15 cellular contexts compared by ENCODE assay signal in genomic region chr2:160534249-160534648, GRCh38. TPM values are rescaled to one million over a fixed set of nuclear protein-coding genes. Genes with fewer than 3 reads are reported as not detected.
DNase-seq lines count a peak whose midpoint lies in the region; ATAC-seq, FAIRE-seq and TF ChIP-seq lines count a peak whose summit lies in the region.
"Had no signal": no experiment of that assay in that cellular context is flagged by ENCODE, and none has a peak within 500 bp of the region (broad histone marks: within the 10 kb centered on the region; RNA-seq: fewer than 3 reads in every experiment).

No MANE protein-coding gene starts in this region.

- no peak for TF ChIP-seq CTCF in HepG2 (CRISPR knock-in tag; IDR thresholded peaks at IDR 0.05)
- TF ChIP-seq CTCF in right lobe of liver (IDR thresholded peaks at IDR 0.05) = no peak
- no peak for TF ChIP-seq CTCF in fibroblast of mammary gland (conservative IDR thresholded peaks at IDR 0.05; ENCODE audit: control insufficient read depth, insufficient read depth, low read depth, low read length)

- BruUV-seq in HepG2 (replicated peaks; lab: Mats Ljungman, UMichigan) = no TSS peak

- TF ChIP-seq POLR2A in HepG2 (IDR thresholded peaks at IDR 0.05; ENCODE audit: insufficient read depth in 1 of 2, low read depth in 2 of 2, low read length in 2 of 2) (no peak), right lobe of liver (IDR thresholded peaks at IDR 0.05) (no peak)

- no peak overlapping the region for H3K14ac ChIP-seq in trophoblast cell (ENCODE audit: low read length)

- H3K9me3 ChIP-seq in HepG2 (ENCODE audit: low read length) = no peaks in the 10 kb centered on the region
- H3K9me3 ChIP-seq in right lobe of liver = no peaks in the 10 kb centered on the region
- H3K9me3 ChIP-seq in trophoblast cell (ENCODE audit: insufficient read depth, low read depth, low read length) = no peaks in the 10 kb centered on the region
- H3K9me3 ChIP-seq: BLaER1 treated with 17β-estradiol and CSF1 and Interleukin-3, amounts not matched to agents 10 nM and 100 nM; HAP-1 had no signal

- H3K9ac ChIP-seq in HepG2 (ENCODE audit: insufficient read depth, low read depth, low read length) = no peak overlapping the region
- no peak overlapping the region for H3K9ac ChIP-seq in trophoblast cell (ENCODE audit: low read length)
- H3K9ac ChIP-seq: BLaER1 treated with 17β-estradiol and CSF1 and Interleukin-3, amounts not matched to agents 10 nM and 100 nM had no signal

- POLR2A ChIA-PET in HepG2 (lab: Yijun Ruan, JAX) = no interaction called here

- no peak overlapping the region for H3K4me2 ChIP-seq in HepG2 (ENCODE audit: low read depth, low read length)
- no peak overlapping the region for H3K4me2 ChIP-seq in trophoblast cell (ENCODE audit: low read length)
- H3K4me2 ChIP-seq: BLaER1 treated with 17β-estradiol and CSF1 and Interleukin-3, amounts not matched to agents 10 nM and 100 nM had no signal

- no peak overlapping the region for H2BK5ac ChIP-seq in trophoblast cell (ENCODE audit: low read depth, low read length, poor library complexity)

- peak overlapping the region; percentile 56 for H2BK120ac ChIP-seq in trophoblast cell (ENCODE audit: insufficient read depth, low read length, poor library complexity)

- TF ChIP-seq RAD21 in HepG2 (CRISPR knock-in tag; IDR thresholded peaks at IDR 0.05) = no peak

- peak overlapping the region; percentile 37 for H2BK12ac ChIP-seq in trophoblast cell (ENCODE audit: low read length)

- H3K4me3 ChIP-seq in HepG2 (replicated peaks in 1 of 3; ENCODE audit: insufficient read depth in 1 of 3, low read depth in 2 of 3, low read length in 3 of 3) (no peak overlapping the region), right lobe of liver (no peak overlapping the region), fibroblast of mammary gland (ENCODE audit: control insufficient read depth, low read depth, low read length) (no peak overlapping the region), trophoblast cell (ENCODE audit: low read depth, low read length) (no peak overlapping the region)
- H3K4me3 ChIP-seq: BLaER1 treated with 17β-estradiol and CSF1 and Interleukin-3, amounts not matched to agents 10 nM and 100 nM; GM12878; HAP-1 had no signal

- no peak overlapping the region for H4K12ac ChIP-seq in trophoblast cell (ENCODE audit: low read depth, low read length)

- in situ Hi-C loops in HepG2 (cut with HindIII; ENCODE audit: extremely low pct_ligation_motif_present, low pct_unique_long_range_greater_than_20kb) = no loop called here

- no peak overlapping the region for H2AK5ac ChIP-seq in trophoblast cell (ENCODE audit: low read length)

- no peak for TF ChIP-seq EP300 in HepG2 (IDR thresholded peaks at IDR 0.05; ENCODE audit: low read depth in 2 of 2, low read length in 2 of 2)
- no peak for TF ChIP-seq EP300 in HepG2 (CRISPR knock-in tag; IDR thresholded peaks at IDR 0.05; ENCODE audit: borderline replicate concordance)

- no peak overlapping the region for H3K4ac ChIP-seq in trophoblast cell (ENCODE audit: low read depth, low read length)

- CTCF ChIA-PET in HepG2 (lab: Yijun Ruan, JAX; ENCODE audit: low intra/inter-chr PET ratio, low total read pairs) = no interaction called here

- 0 out of 2 replicates have a peak, but pooled peaks cover 4% of the 10 kb centered on the region for H3K4me1 ChIP-seq in HepG2 (ENCODE audit: insufficient read depth, low read length)
- no peaks in the 10 kb centered on the region for H3K4me1 ChIP-seq in right lobe of liver
- peaks cover 5 to 6% of the 10 kb centered on the region in 2 experiments for H3K4me1 ChIP-seq in trophoblast cell (ENCODE audit: control insufficient read depth in 1 of 2, insufficient read depth in 2 of 2, low read length in 2 of 2)
- H3K4me1 ChIP-seq: HAP-1 had no signal

- DNase-seq in HepG2 (ENCODE audit: low spot score) (no peak), right lobe of liver (no peak), fibroblast of mammary gland (ENCODE audit: low read depth) (peak; percentile 29), trophoblast cell (peak in 1 of 2 donors; percentile 34), NCI-H524 treated with DMSO at 0.1 percent for 48 hours (lab: John Stamatoyannopoulos, UW) (no peak)
- DNase-seq in stimulated activated CD4-positive, alpha-beta T cell treated with anti-CD3 and anti-CD28 coated beads, Interleukin-2, amount 100 ng/mL, for 24 hours = no peak
- DNase-seq: ACHN; CD4-positive, CD25-positive, alpha-beta regulatory T cell; DMS79 had no signal

- intact Hi-C loops in HepG2 (cut with micrococcal nuclease; ENCODE audit: unreplicated experiment) (no loop called here), right lobe of liver (cut with DNase I) (no loop called here)

- FAIRE-seq in HepG2 (lab: Jason Lieb, UNC) = no peak
- FAIRE-seq: GM12878, H1, HTR-8/SVneo had no signal

- H3K36me3 ChIP-seq in HepG2 (replicated peaks in 1 of 2; ENCODE audit: control insufficient read depth in 1 of 2, insufficient read depth in 2 of 2, low read length in 2 of 2) (no peaks in the 10 kb centered on the region), right lobe of liver (no peaks in the 10 kb centered on the region), trophoblast cell (ENCODE audit: control insufficient read depth in 1 of 2, insufficient read depth in 2 of 2, low read length in 2 of 2) (no peaks in the 10 kb centered on the region)
- H3K36me3 ChIP-seq: BLaER1 treated with 17β-estradiol and CSF1 and Interleukin-3, amounts not matched to agents 10 nM and 100 nM; HAP-1 had no signal

- H2AFZ ChIP-seq in HepG2 (ENCODE audit: low read length) (no peak overlapping the region), trophoblast cell (ENCODE audit: insufficient read depth, low read length, poor library complexity) (no peak overlapping the region)

- no peak overlapping the region for H3K23ac ChIP-seq in trophoblast cell (ENCODE audit: low read length)

- no peak overlapping the region for H3K18ac ChIP-seq in trophoblast cell (ENCODE audit: low read length)

- ATAC-seq in HepG2 = peak; percentile 54; the same call in 2 of the 3 replicates
- ATAC-seq in right lobe of liver = no peak
- ATAC-seq in HG02678 (IDR thresholded peaks at IDR 0.05; ENCODE audit: unreplicated experiment) = no peak
- ATAC-seq: GM12878 had no signal

- no peak overlapping the region for H4K8ac ChIP-seq in trophoblast cell (ENCODE audit: low read depth, low read length)

- no peaks in the 10 kb centered on the region for H3K27me3 ChIP-seq in HepG2 (ENCODE audit: control insufficient read depth in 1 of 2, insufficient read depth in 2 of 2, low read length in 2 of 2)
- no peaks in the 10 kb centered on the region for H3K27me3 ChIP-seq in right lobe of liver
- H3K27me3 ChIP-seq in trophoblast cell (ENCODE audit: insufficient read depth, low read length) = no peaks in the 10 kb centered on the region
- H3K27me3 ChIP-seq: BLaER1 treated with 17β-estradiol and CSF1 and Interleukin-3, amounts not matched to agents 10 nM and 100 nM had no signal

- H4K91ac ChIP-seq in trophoblast cell (ENCODE audit: low read depth, low read length) = peak overlapping the region; percentile 59

- no peaks in the 10 kb centered on the region for H4K20me1 ChIP-seq in HepG2 (ENCODE audit: insufficient read depth, low read length)
- H4K20me1 ChIP-seq: BLaER1 treated with 17β-estradiol and CSF1 and Interleukin-3, amounts not matched to agents 10 nM and 100 nM had no signal

- peaks cover 11% of the 10 kb centered on the region for H3K79me1 ChIP-seq in trophoblast cell (ENCODE audit: low read length)

- H3K27ac ChIP-seq in HepG2 (ENCODE audit: extremely low read length, insufficient read depth, low read length) (no peak overlapping the region), right lobe of liver (no peak overlapping the region), trophoblast cell (ENCODE audit: low read depth, low read length) (peak overlapping the region; percentile 33)
- H3K27ac ChIP-seq: BLaER1 treated with 17β-estradiol and CSF1 and Interleukin-3, amounts not matched to agents 10 nM and 100 nM had no signal

- H3K79me2 ChIP-seq in HepG2 (ENCODE audit: insufficient read depth, low read length) (no peaks in the 10 kb centered on the region), trophoblast cell (ENCODE audit: control insufficient read depth, insufficient read depth, low read length, poor library complexity) (no peaks in the 10 kb centered on the region)

TF ChIP-seq in HepG2, 621 proteins besides CTCF, POLR2A, EP300 and RAD21 (continues in another document):
- no peak for TF ChIP-seq ZBTB42 (CRISPR knock-in tag; IDR thresholded peaks at IDR 0.05)

RNA-seq across cellular contexts. Expression of gene RBMS1, which starts 40.6 kb away (rescaled TPM):
- 52.1 and 55.5 TPM in 2 replicates for total RNA-seq in HepG2 (2016; rRNA removed; fragmentation: Illumina TruSeq; extraction: Trizol)
- total RNA-seq in HepG2 (2016; cell fraction: cytosol; rRNA removed; fragmentation: Illumina TruSeq; extraction: Trizol; ENCODE audit: low read depth) = 4.1 and 5.2 TPM in 2 replicates
- 51.6 and 52.5 TPM in 2 replicates for total RNA-seq in HepG2 (2016; cell fraction: insoluble cytoplasmic fraction; rRNA removed; fragmentation: Illumina TruSeq; extraction: Trizol)
- 18.5 and 21.0 TPM in 2 replicates for total RNA-seq in HepG2 (2016; cell fraction: membrane; rRNA removed; fragmentation: Illumina TruSeq; extraction: Trizol)
- total RNA-seq in HepG2 (2016; cell fraction: nucleus; rRNA removed; fragmentation: Illumina TruSeq; extraction: Trizol) = 44.0 and 59.0 TPM in 2 replicates
- 82.9 and 110 TPM in 2 replicates for polyA plus RNA-seq in HepG2 (2011; rRNA removed)
- 71.0 and 80.7 TPM in 2 replicates for polyA plus RNA-seq in HepG2 (2011; cell fraction: cytosol; rRNA removed)
- 50.6 and 54.0 TPM in 2 replicates for polyA plus RNA-seq in HepG2 (2011; cell fraction: nucleus; rRNA removed)
- polyA plus RNA-seq in HepG2 (2012) = 70.0 and 92.2 TPM in 2 replicates
- 2.6 and 2.7 TPM in 2 replicates for polyA plus RNA-seq in HepG2 (2016; cell fraction: cytosol; fragmentation: Illumina TruSeq; extraction: Trizol; ENCODE audit: low read depth)
- polyA plus RNA-seq in HepG2 (2016; cell fraction: insoluble cytoplasmic fraction; fragmentation: Illumina TruSeq; extraction: Trizol; ENCODE audit: low read depth) = 51.8 and 60.2 TPM in 2 replicates
- polyA plus RNA-seq in HepG2 (2016; cell fraction: membrane; fragmentation: Illumina TruSeq; extraction: Trizol; ENCODE audit: low read depth) = 10.2 and 12.3 TPM in 2 replicates
- 43.3 and 48.9 TPM in 2 replicates for polyA plus RNA-seq in HepG2 (2016; cell fraction: nucleus; fragmentation: Illumina TruSeq; extraction: Trizol; ENCODE audit: insufficient read depth, low read depth)
- 28.8 and 93.8 TPM in 2 replicates for polyA minus RNA-seq in HepG2 (2011; rRNA and poly(A)+ RNA removed; ENCODE audit: low replicate concordance)
- 56.0 and 61.6 TPM in 2 replicates for polyA minus RNA-seq in HepG2 (2011; cell fraction: cytosol; rRNA and poly(A)+ RNA removed)
- 172 and 186 TPM in 2 replicates for polyA minus RNA-seq in HepG2 (2011; cell fraction: nucleus; rRNA and poly(A)+ RNA removed)
- 10 to 100 TPM in 4 of 6 experiments, 1 to 10 TPM in 2; 8.5 to 21.4 (median 14.3) TPM for total RNA-seq in right lobe of liver
- polyA plus RNA-seq in trophoblast cell (2013) = 232 and 237 TPM in 2 replicates
